In genomic region chr7:100344560-100345287, GRCh38 we compare ENCODE assay signal across 8 cellular contexts. TPM values are rescaled to one million over a fixed set of nuclear protein-coding genes. Genes with fewer than 3 reads are reported as not detected.
DNase-seq lines count a peak whose midpoint lies in the region; ATAC-seq and TF ChIP-seq lines count a peak whose summit lies in the region.
"Not testable (repeated sequence)": the region's sequence is repeated elsewhere in the genome, so short reads cannot be mapped to it uniquely, and the experiment has no call there.

No MANE protein-coding gene starts in this region.

- TF ChIP-seq CTCF in CD4-positive, alpha-beta T cell (IDR thresholded peaks at IDR 0.05), result peak; percentile 48
- TF ChIP-seq CTCF in Peyer's patch (IDR thresholded peaks at IDR 0.05) (peak in 4 of 6 experiments; percentile 32 to 42 (median 39)), dorsolateral prefrontal cortex (IDR thresholded peaks at IDR 0.05 in 54 of 56, conservative IDR thresholded peaks at IDR 0.05 in 2 of 56; ENCODE audit: low read depth in 1 of 56, partially characterized antibody in 56 of 56) (peak in 50 of 56 donors; percentile 21 to 68 (median 48))

- not testable (repeated sequence) for H3K4me3 ChIP-seq in Peyer's patch, dorsolateral prefrontal cortex

- CTCF ChIA-PET in CD4-positive, alpha-beta T cell (lab: Charles Lee), result interaction anchor here (0.8 to 2.3 kb wide), 7 partner anchors 10 to 212 kb away, joined by 3 to 9 read pairs (median 3); partner anchors contain the start of gene ZCWPW1

- peaks cover 0 to 54% (median 0%) of the 10 kb centered on the region in 3 donors for H3K36me3 ChIP-seq in Peyer's patch

- H3K4me1 ChIP-seq in Peyer's patch, result peaks cover 0 to 11% (median 4%) of the 10 kb centered on the region in 4 donors

- H3K9me3 ChIP-seq in CD4-positive, alpha-beta T cell (ENCODE audit: control insufficient read depth, low read length); Peyer's patch: not testable (repeated sequence)

- intact Hi-C loops in CD4-positive, alpha-beta T cell (cut with DNase I, micrococcal nuclease), result loop anchor here in 1 of 2 experiments (5.0 to 10.0 kb wide), 4 partner anchors 70 to 262 kb away; partner anchors contain the start of genes MEPCE, ZCWPW1 and ZNF3
- intact Hi-C loops in dorsolateral prefrontal cortex (cut with DNase I), result not testable (repeated sequence)

- not testable (repeated sequence) for H3K27me3 ChIP-seq in CD4-positive, alpha-beta T cell (ENCODE audit: control insufficient read depth, insufficient read depth, low read length); Peyer's patch; dorsolateral prefrontal cortex

- not testable (repeated sequence) for H3K9me3 Mint-ChIP-seq in CD4-positive, alpha-beta T cell

- H3K4me3 Mint-ChIP-seq in CD4-positive, alpha-beta T cell, result peak overlapping the region; percentile 69

- H3K36me3 Mint-ChIP-seq in CD4-positive, alpha-beta T cell (ENCODE audit: low read depth), result peaks cover 67% of the 10 kb centered on the region

- peak overlapping the region; percentile 92 for H3K27ac ChIP-seq in CD4-positive, alpha-beta T cell (ENCODE audit: low read depth, low read length)
- H3K27ac ChIP-seq in Peyer's patch, result peak overlapping the region; percentile 68 to 88 (median 80)
- peak overlapping the region in 52 of 59 donors; percentile 5 to 86 (median 66) for H3K27ac ChIP-seq in dorsolateral prefrontal cortex

- not testable (repeated sequence) for TF ChIP-seq POLR2A in Peyer's patch (IDR thresholded peaks at IDR 0.05)

- POLR2A ChIA-PET in CD4-positive, alpha-beta T cell (lab: Charles Lee), result interaction anchor here (0.7 to 1.0 kb wide), 3 partner anchors 10 to 210 kb away, joined by 3 to 4 read pairs (median 3); no protein-coding TSS in a partner anchor

- peak overlapping the region; percentile 95 for H3K27ac Mint-ChIP-seq in CD4-positive, alpha-beta T cell

- not testable (repeated sequence) for H3K27me3 Mint-ChIP-seq in CD4-positive, alpha-beta T cell

- DNase-seq in CD4-positive, alpha-beta T cell, result peak; percentile 53 to 90 (median 68)
- DNase-seq in Peyer's patch, result peak in 2 of 3 donors; percentile 86 to 89
- DNase-seq in activated CD8-positive, alpha-beta memory T cell treated with anti-CD3 and anti-CD28 coated beads, Interleukin-2, amount 50 U/mL, for 1 hour (ENCODE audit: extremely low read depth), result peak; percentile 83
- DNase-seq in dorsolateral prefrontal cortex, result peak in 1 of 10 donors; percentile 56
- peak; percentile 23 for DNase-seq in medulla oblongata (ENCODE audit: extremely low spot score)
- peak; percentile 54 to 89 for DNase-seq in stimulated activated CD4-positive, alpha-beta T cell treated with anti-CD3 and anti-CD28 coated beads, Interleukin-4, amount 100 ng/mL, for 4 hours

- peak; percentile 78 for ATAC-seq in CD4-positive, alpha-beta T cell (ENCODE audit: poor library complexity)
- ATAC-seq in GM19455 (IDR thresholded peaks at IDR 0.05; ENCODE audit: unreplicated experiment) (peak; percentile 80), HG03280 (IDR thresholded peaks at IDR 0.05; ENCODE audit: unreplicated experiment) (peak; percentile 85)

- peaks cover 26% of the 10 kb centered on the region for H3K4me1 Mint-ChIP-seq in CD4-positive, alpha-beta T cell (ENCODE audit: low read depth)

RNA-seq across cellular contexts. Expression of gene PILRB, which starts 13.2 kb away (rescaled TPM):
- total RNA-seq in CD4-positive, alpha-beta T cell, result 10 to 100 TPM; 56.4 to 67.6 TPM
- total RNA-seq in Peyer's patch (100 to 1,000 TPM in 3 of 4 donors, 10 to 100 TPM in 1; 73.6 to 179 (median 150) TPM), dorsolateral prefrontal cortex (100 to 1,000 TPM in 5 of 120 experiments, 10 to 100 TPM in 115; 29.6 to 137 (median 52.9) TPM)

RNA-seq across cellular contexts. Expression of gene PILRA, which starts 28.6 kb away (rescaled TPM):
- total RNA-seq in CD4-positive, alpha-beta T cell, result 1 to 10 TPM; 4.6 to 5.3 TPM
- total RNA-seq in Peyer's patch (1 to 10 TPM; 5.8 to 9.5 (median 5.9) TPM), dorsolateral prefrontal cortex (10 to 100 TPM in 107 of 120 experiments, 1 to 10 TPM in 13; 7.1 to 48.0 (median 17.7) TPM)

RNA-seq across cellular contexts. Expression of gene SPDYE3, which starts 37.2 kb away (rescaled TPM):
- total RNA-seq in CD4-positive, alpha-beta T cell, result not detected
- total RNA-seq in Peyer's patch (not detected), dorsolateral prefrontal cortex (under 1 TPM in 2 of 120 experiments, not detected in 118; 0.25 to 0.30 TPM)
